Comparison of ENCODE assay signal across 11 cellular contexts in the genomic region with DNA sequence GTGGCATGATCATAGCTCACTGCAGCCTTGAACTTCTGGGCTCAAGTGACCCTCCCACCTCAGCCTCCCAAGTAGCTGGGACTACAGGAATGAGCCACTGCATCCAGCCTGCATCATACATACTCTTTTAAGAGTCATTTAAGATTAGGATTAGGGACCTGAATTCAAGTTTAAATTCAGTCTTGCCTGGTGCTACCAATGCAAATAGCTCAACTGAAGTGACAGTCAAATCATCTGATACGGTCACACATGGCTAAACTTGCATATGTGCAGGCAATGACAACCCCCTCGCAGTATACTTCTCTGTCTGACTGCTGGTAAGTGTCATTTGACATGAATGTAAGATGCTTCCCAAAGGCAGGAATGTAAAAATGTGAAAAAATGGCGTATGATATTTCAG. TPM values are rescaled to one million over a fixed set of nuclear protein-coding genes. Genes with fewer than 3 reads are reported as not detected.
DNase-seq lines count a peak whose midpoint lies in the region; ATAC-seq and TF ChIP-seq lines count a peak whose summit lies in the region.
"Had no signal": no experiment of that assay in that cellular context is flagged by ENCODE, and none has a peak within 500 bp of the region (broad histone marks: within the 10 kb centered on the region; RNA-seq: fewer than 3 reads in every experiment).

No MANE protein-coding gene starts in this region.

- POLR2A ChIA-PET in GM10248 (lab: Yijun Ruan, JAX), result interaction anchor here (0.9 kb wide), 1 partner anchor 92 kb away, joined by 3 read pairs; no protein-coding TSS in a partner anchor
- POLR2A ChIA-PET in activated B cell treated with CpG ODN at 0.5 μM for 24 hours (lab: Charles Lee), result interaction anchor here (0.6 to 5.5 kb wide), 15 partner anchors 12 to 120 kb away, joined by 3 to 110 read pairs (median 5); a partner anchor contains a TSS

- CTCF ChIA-PET in GM10248 (lab: Yijun Ruan, JAX) (interaction anchor here (0.9 to 2.3 kb wide), 6 partner anchors 11 to 220 kb away, joined by 3 to 7 read pairs (median 4); no protein-coding TSS in a partner anchor), activated B cell treated with CpG ODN at 0.5 μM for 24 hours (lab: Charles Lee) (interaction anchor here (0.8 to 1.7 kb wide), 5 partner anchors 9 to 161 kb away, joined by 3 to 5 read pairs (median 4); no protein-coding TSS in a partner anchor)

- peaks cover 62% of the 10 kb centered on the region for H3K4me1 Mint-ChIP-seq in activated B cell treated with CpG ODN at 0.5 μM for 24 hours

- no peaks in the 10 kb centered on the region for H3K9me3 Mint-ChIP-seq in activated B cell treated with CpG ODN at 0.5 μM for 24 hours
- H3K9me3 Mint-ChIP-seq: CD4-positive, alpha-beta memory T cell had no signal

- no peaks in the 10 kb centered on the region for H3K36me3 Mint-ChIP-seq in activated B cell treated with CpG ODN at 0.5 μM for 24 hours (ENCODE audit: low read depth)
- H3K36me3 Mint-ChIP-seq: CD4-positive, alpha-beta memory T cell had no signal

- H3K4me3 Mint-ChIP-seq in activated B cell treated with CpG ODN at 0.5 μM for 24 hours, result peak overlapping the region; percentile 80

- no peaks in the 10 kb centered on the region for H3K27me3 Mint-ChIP-seq in activated B cell treated with CpG ODN at 0.5 μM for 24 hours

- DNase-seq in GM10248 (ENCODE audit: extremely low spot score), result peak; percentile 44
- peak; percentile 45 for DNase-seq in activated B cell treated with CpG ODN at 0.5 μM for 24 hours
- DNase-seq in stimulated activated CD4-positive, alpha-beta T cell treated with anti-CD3 and anti-CD28 coated beads, Interleukin-15, amount 100 ng/mL, for 24 hours, result no peak
- no peak for DNase-seq in activated T-cell treated with anti-CD3 and anti-CD28 coated beads, Interleukin-2, amount 50 U/mL, for 48 hours
- no peak for DNase-seq in NCI-H226
- DNase-seq in DMS53 treated with DMSO at 0.1 percent for 48 hours (lab: John Stamatoyannopoulos, UW; ENCODE audit: unreplicated experiment), result no peak
- DNase-seq: activated CD4-positive, alpha-beta T cell treated with anti-CD3 and anti-CD28 coated beads for 48 hours; CD4-positive, alpha-beta memory T cell had no signal

- TF ChIP-seq CTCF in GM10248 (IDR thresholded peaks at IDR 0.05; ENCODE audit: control extremely low read depth, extremely low read depth, low read depth, missing control alignments), result no peak
- no peak for TF ChIP-seq CTCF in activated B cell treated with CpG ODN at 0.5 μM for 24 hours (IDR thresholded peaks at IDR 0.05)

- peak overlapping the region; percentile 96 for H3K27ac Mint-ChIP-seq in activated B cell treated with CpG ODN at 0.5 μM for 24 hours

- ATAC-seq in GM19455 (IDR thresholded peaks at IDR 0.05; ENCODE audit: unreplicated experiment), result peak; percentile 48
- ATAC-seq in HG03060 (IDR thresholded peaks at IDR 0.05; ENCODE audit: low read depth, unreplicated experiment), result peak; percentile 22
- peak; percentile 67 for ATAC-seq in activated B cell treated with CpG ODN at 0.5 μM for 24 hours (ENCODE audit: low read depth)

- intact Hi-C loops in activated B cell treated with CpG ODN at 0.5 μM for 24 hours (cut with micrococcal nuclease), result loop anchor here (1.0 to 10.0 kb wide), 13 partner anchors 12 to 417 kb away; a partner anchor contains a TSS

RNA-seq across cellular contexts. Expression of a gene that starts 31.8 kb away (rescaled TPM):
- 121 and 146 TPM in 2 replicates for total RNA-seq in activated B cell treated with CpG ODN at 0.5 μM for 24 hours

RNA-seq across cellular contexts. Expression of a gene that starts 59.4 kb away (rescaled TPM):
- not detected in 2 replicates for total RNA-seq in activated B cell treated with CpG ODN at 0.5 μM for 24 hours
- total RNA-seq: CD4-positive, alpha-beta memory T cell; pulmonary artery endothelial cell had no signal

Comparison
In these comparisons a context has a peak if more than half of its experiments do, and no peak if none do; other contexts are left out.
1. DNase-seq: peak in GM10248 (single experiment) and activated B cell treated with CpG ODN at 0.5 μM for 24 hours (single experiment); none in stimulated activated CD4-positive, alpha-beta T cell treated with anti-CD3 and anti-CD28 coated beads, Interleukin-15, amount 100 ng/mL, for 24 hours (single experiment), activated T-cell treated with anti-CD3 and anti-CD28 coated beads, Interleukin-2, amount 50 U/mL, for 48 hours (0 of 2), NCI-H226 (single experiment) and DMS53 treated with DMSO at 0.1 percent for 48 hours (single experiment).
2. Peak in every context shown above with its lines, with median percentiles within 50 percentile points of each other: ATAC-seq.